Comparison of ENCODE assay signal across 12 cellular contexts in genomic region chr15:46280753-46281521, GRCh38.
DNase-seq lines count a peak whose midpoint lies in the region; ATAC-seq and TF ChIP-seq lines count a peak whose summit lies in the region.
"Had no signal": no experiment of that assay in that cellular context is flagged by ENCODE, and none has a peak within 500 bp of the region (broad histone marks: within the 10 kb centered on the region; RNA-seq: fewer than 3 reads in every experiment).

No MANE protein-coding gene starts in this region.

- no peaks in the 10 kb centered on the region for H4K20me1 ChIP-seq in IMR-90 (ENCODE audit: insufficient read depth, low read length)

- no peak overlapping the region for H2BK5ac ChIP-seq in IMR-90 (ENCODE audit: low read depth, low read length, poor library complexity, severe bottlenecking)

- H3K79me1 ChIP-seq in IMR-90 (ENCODE audit: low read depth in 1 of 2, low read length in 2 of 2): no peaks in the 10 kb centered on the region

- no peak overlapping the region for H3K4ac ChIP-seq in IMR-90 (ENCODE audit: low read depth, low read length)

- no CpG with 5 or more reads among the region's 4 CpGs for WGBS in IMR-90 (ENCODE audit: extremely low coverage in 2 of 2, insufficient read length in 1 of 2), 2 experiments

- H3K4me3 ChIP-seq in AG10803 (ENCODE audit: low read length) (no peak overlapping the region), IMR-90 (ENCODE audit: insufficient read depth, low read depth, low read length) (no peak overlapping the region), epithelial cell of proximal tubule (ENCODE audit: low read depth, low read length) (no peak overlapping the region)

- H3K9me3 ChIP-seq in IMR-90 (ENCODE audit: control insufficient read depth, insufficient read depth, low read length): no peaks in the 10 kb centered on the region

- POLR2A ChIA-PET in IMR-90 (lab: Charles Lee; ENCODE audit: unreplicated experiment): no interaction called here

- dilution Hi-C loops in IMR-90 (cut with HindIII; ENCODE audit: low sequenced_read_pairs, unreplicated experiment): no loop called here

- H3K27ac Mint-ChIP-seq in endothelial cell (ENCODE audit: unreplicated experiment): no peak overlapping the region
- H3K27ac Mint-ChIP-seq: CD4-positive, alpha-beta memory T cell; dendritic cell treated with granulocyte-macrophage colony-stimulating factor and Interleukin-4, amounts not matched to agents 40 ng/mL and 50 ng/mL, for 4 days; IgD-negative memory B cell had no signal

- CTCF ChIA-PET in IMR-90 (lab: Yijun Ruan, JAX): no interaction called here

- H2BK20ac ChIP-seq in IMR-90 (ENCODE audit: low read depth, low read length): no peak overlapping the region

- no peak; the same call in 1 of the 2 replicates for TF ChIP-seq RAD21 in IMR-90 (IDR thresholded peaks at IDR 0.05; ENCODE audit: low read length)

- TF ChIP-seq CTCF in AG10803 (conservative IDR thresholded peaks at IDR 0.05; ENCODE audit: low read length) (0 out of 2 replicates have a peak, but pooled peaks have one; percentile 15), IMR-90 (conservative IDR thresholded peaks at IDR 0.05; ENCODE audit: low read depth, low read length) (0 out of 2 replicates have a peak, but pooled peaks have one; percentile 18), epithelial cell of proximal tubule (conservative IDR thresholded peaks at IDR 0.05; ENCODE audit: low read depth, low read length) (peak; percentile 53), endothelial cell (IDR thresholded peaks at IDR 0.05; ENCODE audit: unreplicated experiment) (no peak)

- H3K9me1 ChIP-seq in IMR-90 (ENCODE audit: insufficient read depth, low read length): no peaks in the 10 kb centered on the region

- no peak overlapping the region for H3K56ac ChIP-seq in IMR-90 (ENCODE audit: extremely low read depth, insufficient read depth, low read length)

- H2AK9ac ChIP-seq in IMR-90 (replicated peaks; ENCODE audit: low read depth, low read length, poor library complexity): no peak overlapping the region

- H2AK5ac ChIP-seq in IMR-90 (ENCODE audit: low read depth, low read length): no peak overlapping the region

- no peak overlapping the region for H2AFZ ChIP-seq in IMR-90 (replicated peaks; ENCODE audit: low read length, poor library complexity)
- H2AFZ ChIP-seq: parathyroid adenoma had no signal

- H2BK15ac ChIP-seq in IMR-90 (ENCODE audit: low read depth, low read length): no peak overlapping the region

- TF ChIP-seq POLR2A in IMR-90 (IDR thresholded peaks at IDR 0.05; ENCODE audit: low read depth, low read length): no peak

- no peaks in the 10 kb centered on the region for H3K27me3 ChIP-seq in IMR-90 (ENCODE audit: control insufficient read depth, insufficient read depth, low read length)

- no peak overlapping the region for H3K9ac ChIP-seq in IMR-90 (ENCODE audit: low read depth, low read length)
- H3K9ac ChIP-seq: parathyroid adenoma had no signal

- H3K4me1 ChIP-seq in IMR-90 (ENCODE audit: control insufficient read depth, insufficient read depth, low read length): no peaks in the 10 kb centered on the region
- H3K4me1 ChIP-seq: parathyroid adenoma had no signal

- no peak overlapping the region for H3K18ac ChIP-seq in IMR-90 (ENCODE audit: low read depth, low read length)

- H4K91ac ChIP-seq in IMR-90 (ENCODE audit: insufficient read depth, low read depth, low read length): no peak overlapping the region

- no peaks in the 10 kb centered on the region for H3K27me3 Mint-ChIP-seq in endothelial cell (ENCODE audit: unreplicated experiment)
- H3K27me3 Mint-ChIP-seq: CD4-positive, alpha-beta memory T cell; dendritic cell treated with granulocyte-macrophage colony-stimulating factor and Interleukin-4, amounts not matched to agents 40 ng/mL and 50 ng/mL, for 4 days; IgD-negative memory B cell had no signal

- intact Hi-C loops in IMR-90 (cut with micrococcal nuclease): no loop called here

- no peak overlapping the region for H3K23ac ChIP-seq in IMR-90 (ENCODE audit: low read depth, low read length)

- DNase-seq in AG10803 (ENCODE audit: low read depth) (no peak), IMR-90 (no peak), NCI-H748 (lab: John Stamatoyannopoulos, UW; ENCODE audit: unreplicated experiment) (peak; percentile 87), epithelial cell of proximal tubule (ENCODE audit: low read depth) (no peak), UCSD-AML1 (lab: John Stamatoyannopoulos, UW; ENCODE audit: unreplicated experiment) (no peak), T-helper 2 cell (no peak), endothelial cell (ENCODE audit: low spot score) (no peak)
- DNase-seq: CD4-positive, alpha-beta memory T cell had no signal

- H3K4me2 ChIP-seq in IMR-90 (ENCODE audit: low read depth, low read length): no peak overlapping the region

- H4K8ac ChIP-seq in IMR-90 (ENCODE audit: low read depth in 2 of 2, low read length in 2 of 2): no peak overlapping the region

- H3K27ac ChIP-seq in IMR-90 (ENCODE audit: insufficient read depth, low read length): no peak overlapping the region
- H3K27ac ChIP-seq: parathyroid adenoma had no signal

- no peak overlapping the region for H2BK120ac ChIP-seq in IMR-90 (ENCODE audit: low read depth, low read length)

- no peak for ATAC-seq in IMR-90 (ENCODE audit: low read depth)
- ATAC-seq in GM21390 (IDR thresholded peaks at IDR 0.05; ENCODE audit: unreplicated experiment): no peak

- no peak overlapping the region for H3K14ac ChIP-seq in IMR-90 (replicated peaks; ENCODE audit: low read depth, low read length)

- H3K4me1 Mint-ChIP-seq in endothelial cell (ENCODE audit: unreplicated experiment): no peaks in the 10 kb centered on the region
- H3K4me1 Mint-ChIP-seq: CD4-positive, alpha-beta memory T cell; IgD-negative memory B cell had no signal

- no peak overlapping the region for H4K5ac ChIP-seq in IMR-90 (ENCODE audit: low read depth, low read length)

- no peaks in the 10 kb centered on the region for H3K36me3 Mint-ChIP-seq in endothelial cell (ENCODE audit: low read depth, unreplicated experiment)
- H3K36me3 Mint-ChIP-seq: CD4-positive, alpha-beta memory T cell; IgD-negative memory B cell had no signal

- H3K9me3 Mint-ChIP-seq in endothelial cell (ENCODE audit: unreplicated experiment): peaks cover 27% of the 10 kb centered on the region
- H3K9me3 Mint-ChIP-seq: dendritic cell treated with granulocyte-macrophage colony-stimulating factor and Interleukin-4, amounts not matched to agents 40 ng/mL and 50 ng/mL, for 4 days had no signal

- H3K36me3 ChIP-seq in IMR-90 (ENCODE audit: control insufficient read depth, insufficient read depth, low read length): no peaks in the 10 kb centered on the region

- BruUV-seq in IMR-90 (replicated peaks; lab: Mats Ljungman, UMichigan): no TSS peak

- in situ Hi-C loops in IMR-90 (cut with MboI; ENCODE audit: low sequenced_read_pairs): no loop called here

- no peak overlapping the region for H3K4me3 Mint-ChIP-seq in endothelial cell (ENCODE audit: unreplicated experiment)
- H3K4me3 Mint-ChIP-seq: CD4-positive, alpha-beta memory T cell; dendritic cell treated with granulocyte-macrophage colony-stimulating factor and Interleukin-4, amounts not matched to agents 40 ng/mL and 50 ng/mL, for 4 days; IgD-negative memory B cell had no signal

TF ChIP-seq in IMR-90, 13 proteins besides CTCF, POLR2A, EP300 and RAD21:
- TF ChIP-seq RFX5 (IDR thresholded peaks at IDR 0.05; ENCODE audit: low read depth, low read length) (no peak), USF2 (IDR thresholded peaks at IDR 0.05; ENCODE audit: low read depth, low read length) (no peak), MAFK (IDR thresholded peaks at IDR 0.05; ENCODE audit: low read depth, low read length) (no peak), ELK1 (IDR thresholded peaks at IDR 0.05; ENCODE audit: borderline replicate concordance, low read depth, low read length) (no peak), MXI1 (IDR thresholded peaks at IDR 0.05; ENCODE audit: borderline replicate concordance, low read depth, low read length) (no peak), RCOR1 (IDR thresholded peaks at IDR 0.05; ENCODE audit: insufficient replicate concordance, low read length) (no peak), NFE2L2 (IDR thresholded peaks at IDR 0.05; ENCODE audit: low read depth, low read length) (no peak), FOS (IDR thresholded peaks at IDR 0.05; ENCODE audit: low read depth, low read length) (no peak)
TF ChIP-seq in IMR-90: peak in this region for 0.
